22 cellular contexts compared by ENCODE assay signal in genomic region chr18:62637403-62637802, GRCh38.
DNase-seq lines count a peak whose midpoint lies in the region; ATAC-seq and TF ChIP-seq lines count a peak whose summit lies in the region.
"Had no signal": no experiment of that assay in that cellular context is flagged by ENCODE, and none has a peak within 500 bp of the region (broad histone marks: within the 10 kb centered on the region; RNA-seq: fewer than 3 reads in every experiment).

No MANE protein-coding gene starts in this region.

- H3K4me3 Mint-ChIP-seq in T-helper 1 cell treated with Interleukin-12 subunit alpha and Interleukin-12 subunit beta and Interleukin-4 antibody, amounts not matched to agents 30 μg/mL and 1 μg/mL, for 36 hours, result no peak overlapping the region
- H3K4me3 Mint-ChIP-seq: CD8-positive, alpha-beta T cell had no signal

- 91 to 96% methylated on average over 3 of the region's 3 CpGs for WGBS in GM23248 (ENCODE audit: low coverage in 1 of 2, low lambda C conversion rate in 2 of 2, missing lambda C conversion rate in 2 of 2), 2 experiments
- WGBS in right lobe of liver (ENCODE audit: insufficient coverage, low coverage, low lambda C conversion rate, missing lambda C conversion rate), result 79% methylated on average over 3 of the region's 3 CpGs

- H3K9me3 Mint-ChIP-seq in T-helper 1 cell treated with Interleukin-12 subunit alpha and Interleukin-12 subunit beta and Interleukin-4 antibody, amounts not matched to agents 30 μg/mL and 1 μg/mL, for 36 hours, result no peaks in the 10 kb centered on the region
- H3K9me3 Mint-ChIP-seq: CD8-positive, alpha-beta T cell had no signal

- H2AFZ ChIP-seq in GM23248, result 0 out of 2 replicates have a peak overlapping the region, but pooled peaks have one; percentile 9

- peaks cover 14% of the 10 kb centered on the region for H3K4me1 Mint-ChIP-seq in T-helper 1 cell treated with Interleukin-12 subunit alpha and Interleukin-12 subunit beta and Interleukin-4 antibody, amounts not matched to agents 30 μg/mL and 1 μg/mL, for 36 hours (ENCODE audit: low read depth)

- H3K4me1 ChIP-seq in GM23248 (ENCODE audit: insufficient read depth), result peaks cover 37% of the 10 kb centered on the region
- H3K4me1 ChIP-seq in right lobe of liver, result peaks cover 0 to 10% (median 3%) of the 10 kb centered on the region in 4 donors

- H3K9me2 ChIP-seq in GM23248 (ENCODE audit: insufficient read depth), result no peaks in the 10 kb centered on the region
- H3K9me2 ChIP-seq: SK-N-SH had no signal

- no peak overlapping the region for H3K9ac ChIP-seq in GM23248
- H3K9ac ChIP-seq: SK-N-SH had no signal

- H3K36me3 ChIP-seq in GM23248 (ENCODE audit: low read depth) (no peaks in the 10 kb centered on the region), right lobe of liver (no peaks in the 10 kb centered on the region)
- H3K36me3 ChIP-seq: MG63 had no signal

- H3K27ac ChIP-seq in GM23248 (no peak overlapping the region), right lobe of liver (no peak overlapping the region)

- peaks cover 10% of the 10 kb centered on the region for H3K27me3 Mint-ChIP-seq in T-helper 1 cell treated with Interleukin-12 subunit alpha and Interleukin-12 subunit beta and Interleukin-4 antibody, amounts not matched to agents 30 μg/mL and 1 μg/mL, for 36 hours (ENCODE audit: low read depth)

- TF ChIP-seq CTCF in right lobe of liver (IDR thresholded peaks at IDR 0.05), result no peak

- peaks cover 2% of the 10 kb centered on the region for H3K36me3 Mint-ChIP-seq in T-helper 1 cell treated with Interleukin-12 subunit alpha and Interleukin-12 subunit beta and Interleukin-4 antibody, amounts not matched to agents 30 μg/mL and 1 μg/mL, for 36 hours (ENCODE audit: low read depth)
- H3K36me3 Mint-ChIP-seq: CD8-positive, alpha-beta T cell had no signal

- no peak overlapping the region for H3K4me3 ChIP-seq in GM23248
- no peak overlapping the region for H3K4me3 ChIP-seq in right lobe of liver
- H3K4me3 ChIP-seq: MG63 had no signal

- H3F3A ChIP-seq in GM23248 (ENCODE audit: insufficient read depth), result peaks cover 23% of the 10 kb centered on the region

- ATAC-seq in right lobe of liver, result peak in 3 of 4 donors; percentile 31 to 51 (median 31)
- ATAC-seq: CD8-positive, alpha-beta T cell had no signal

- no peaks in the 10 kb centered on the region for H3K79me2 ChIP-seq in GM23248 (ENCODE audit: insufficient read depth)

- in situ Hi-C loops in GM23248 (cut with MboI), result no loop called here

- no peaks in the 10 kb centered on the region for H3K9me3 ChIP-seq in GM23248 (ENCODE audit: low read depth)
- no peaks in the 10 kb centered on the region for H3K9me3 ChIP-seq in right lobe of liver
- H3K9me3 ChIP-seq: MG63, SK-N-SH had no signal

- intact Hi-C loops in right lobe of liver (cut with DNase I), result no loop called here

- H4K20me1 ChIP-seq in GM23248 (ENCODE audit: insufficient read depth), result no peaks in the 10 kb centered on the region

- no peak overlapping the region for H3K4me2 ChIP-seq in GM23248 (ENCODE audit: unreplicated experiment)
- H3K4me2 ChIP-seq: SK-N-SH had no signal

- H3K27me3 ChIP-seq in GM23248 (replicated peaks; ENCODE audit: insufficient read depth) (no peaks in the 10 kb centered on the region), right lobe of liver (no peaks in the 10 kb centered on the region)
- H3K27me3 ChIP-seq: MG63 had no signal

- no peak for DNase-seq in T-helper 1 cell
- peak; percentile 30 for DNase-seq in GM23248
- DNase-seq in amniotic epithelial cell (ENCODE audit: low read depth), result peak; percentile 15
- DNase-seq in right lobe of liver, result no peak
- no peak for DNase-seq in COLO668 (lab: John Stamatoyannopoulos, UW; ENCODE audit: unreplicated experiment)
- no peak for DNase-seq in DMS 273 (lab: John Stamatoyannopoulos, UW; ENCODE audit: unreplicated experiment)
- DNase-seq: 8988T; C1 segment of cervical spinal cord; Calu3; CD8-positive, alpha-beta T cell; DMS53; EL; GF-D8; Kasumi-1; MG63; NCI-H1417; NCI-H1694 treated with DMSO at 0.1 percent for 48 hours; NCI-H446 treated with DMSO at 0.1 percent for 48 hours; NCI-H526 treated with DMSO at 0.1 percent for 48 hours; SIG-M5; SK-N-SH had no signal

- peak overlapping the region; percentile 28 for H3K27ac Mint-ChIP-seq in T-helper 1 cell treated with Interleukin-12 subunit alpha and Interleukin-12 subunit beta and Interleukin-4 antibody, amounts not matched to agents 30 μg/mL and 1 μg/mL, for 36 hours
- H3K27ac Mint-ChIP-seq: CD8-positive, alpha-beta T cell had no signal

- TF ChIP-seq POLR2A in right lobe of liver (IDR thresholded peaks at IDR 0.05), result no peak

Comparison
In these comparisons a context has a peak if more than half of its experiments do, and no peak if none do; other contexts are left out.
1. DNase-seq: peak in GM23248 (single experiment) and amniotic epithelial cell (single experiment); none in T-helper 1 cell (0 of 5), right lobe of liver (0 of 3), COLO668 (single experiment) and DMS 273 (single experiment).